Comparison of ENCODE assay signal across 10 cellular contexts in the genomic region with DNA sequence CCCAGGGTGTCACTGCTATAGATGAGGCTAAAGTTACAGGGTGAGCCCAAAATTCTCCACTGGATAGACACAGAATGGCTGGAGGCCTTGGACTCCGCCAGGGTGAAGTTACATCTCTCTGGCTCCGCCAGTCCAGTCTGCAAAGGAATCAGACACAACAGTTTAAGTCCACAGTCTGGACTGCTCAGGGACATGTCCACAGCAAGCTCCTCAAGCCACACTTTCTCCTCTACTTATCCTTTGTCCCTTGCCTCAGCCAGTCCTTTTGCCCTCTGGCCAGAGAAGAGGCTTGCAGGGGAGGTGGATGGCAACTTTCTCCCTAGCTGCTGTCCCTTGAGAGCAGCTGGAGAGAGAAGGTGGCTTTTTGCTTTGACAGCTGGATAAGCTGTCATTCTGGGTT. TPM values are rescaled to one million over a fixed set of nuclear protein-coding genes. Genes with fewer than 3 reads are reported as not detected.
DNase-seq lines count a peak whose midpoint lies in the region; ATAC-seq and TF ChIP-seq lines count a peak whose summit lies in the region.
"Had no signal": no experiment of that assay in that cellular context is flagged by ENCODE, and none has a peak within 500 bp of the region (broad histone marks: within the 10 kb centered on the region; RNA-seq: fewer than 3 reads in every experiment).

No MANE protein-coding gene starts in this region.

- H3K79me2 ChIP-seq in mesendoderm (ENCODE audit: control insufficient read depth, insufficient read depth, low read length): no peaks in the 10 kb centered on the region

- no peak overlapping the region for H3K4ac ChIP-seq in mesendoderm (ENCODE audit: low read depth, low read length)

- no peak overlapping the region for H4K8ac ChIP-seq in mesendoderm (ENCODE audit: low read depth, low read length)

- no peaks in the 10 kb centered on the region for H3K27me3 ChIP-seq in mesendoderm (ENCODE audit: insufficient read depth, low read length, poor library complexity)
- no peaks in the 10 kb centered on the region for H3K27me3 ChIP-seq in foreskin keratinocyte

- no peaks in the 10 kb centered on the region for H3K4me1 ChIP-seq in mesendoderm (ENCODE audit: control insufficient read depth, low read depth, low read length)
- no peaks in the 10 kb centered on the region for H3K4me1 ChIP-seq in urinary bladder (ENCODE audit: insufficient read depth)
- H3K4me1 ChIP-seq in foreskin keratinocyte: peaks cover 7% of the 10 kb centered on the region

- peak overlapping the region; percentile 72 for H3K4me2 ChIP-seq in mesendoderm (ENCODE audit: low read length)

- no peak for TF ChIP-seq CTCF in coronary artery (IDR thresholded peaks at IDR 0.05)
- no peak for TF ChIP-seq CTCF in foreskin keratinocyte (conservative IDR thresholded peaks at IDR 0.05)

- H4K5ac ChIP-seq in mesendoderm (ENCODE audit: low read length): no peak overlapping the region

- H3K4me3 ChIP-seq in coronary artery (peak overlapping the region; percentile 79), mesendoderm (ENCODE audit: low read length) (no peak overlapping the region), urinary bladder (ENCODE audit: low read depth, low read length) (peak overlapping the region; percentile 35)

- no peak overlapping the region for H2BK120ac ChIP-seq in mesendoderm (ENCODE audit: low read depth, low read length)

- peak; percentile 12 for ATAC-seq in Right ventricle myocardium inferior
- no peak for ATAC-seq in Right ventricle myocardium superior (ENCODE audit: poor library complexity)
- no peak for ATAC-seq in foreskin keratinocyte

- intact Hi-C loops in Right ventricle myocardium inferior (cut with DNase I): no loop called here
- intact Hi-C loops in Right ventricle myocardium superior (cut with DNase I): no loop called here

- H3K36me3 ChIP-seq in mesendoderm (ENCODE audit: control insufficient read depth, insufficient read depth, low read length): no peaks in the 10 kb centered on the region
- H3K36me3 ChIP-seq in urinary bladder (ENCODE audit: insufficient read depth): no peaks in the 10 kb centered on the region

- no peak overlapping the region for H3K23ac ChIP-seq in mesendoderm (ENCODE audit: low read length)

- no CpG with 5 or more reads among the region's 2 CpGs for WGBS in mesendoderm (ENCODE audit: extremely low coverage, insufficient coverage, low lambda C conversion rate)
- 92% methylated on average over 2 of the region's 2 CpGs for WGBS in urinary bladder

- H2BK15ac ChIP-seq in mesendoderm (replicated peaks; ENCODE audit: low read depth): no peak overlapping the region

- H2BK5ac ChIP-seq in mesendoderm (ENCODE audit: low read length): no peak overlapping the region

- H3K56ac ChIP-seq in mesendoderm (ENCODE audit: low read length): no peak overlapping the region

- no peak overlapping the region for H2AK5ac ChIP-seq in mesendoderm (ENCODE audit: low read length)

- no peaks in the 10 kb centered on the region for H3K79me1 ChIP-seq in mesendoderm (ENCODE audit: low read length)

- H3K27ac ChIP-seq in coronary artery: peak overlapping the region in 1 of 2 donors; percentile 58
- H3K27ac ChIP-seq in mesendoderm (ENCODE audit: low read depth, low read length): no peak overlapping the region
- no peak overlapping the region for H3K27ac ChIP-seq in urinary bladder (ENCODE audit: low read depth)
- no peak overlapping the region for H3K27ac ChIP-seq in foreskin keratinocyte

- no peak overlapping the region for H3K9ac ChIP-seq in mesendoderm (ENCODE audit: low read length)

- no peak overlapping the region for H3K18ac ChIP-seq in mesendoderm (ENCODE audit: low read length)

- DNase-seq in Right ventricle myocardium inferior (ENCODE audit: missing footprints) (no peak), Right ventricle myocardium superior (no peak), coronary artery (ENCODE audit: low spot score) (no peak), mesendoderm (peak; percentile 27), activated gamma-delta T cell treated with Interleukin-2 at 50 U/mL for 16 hours (no peak), foreskin keratinocyte (no peak), globus pallidus (ENCODE audit: low spot score) (no peak)
- DNase-seq: activated effector memory CD4-positive, alpha-beta T cell treated with anti-CD3 and anti-CD28 coated beads, Interleukin-2, amount 50 U/mL, for 16 hours; DMS79 had no signal

RNA-seq across cellular contexts. Expression of a gene that starts 28.0 kb away (rescaled TPM):
- total RNA-seq in Right ventricle myocardium inferior (38.1 TPM), Right ventricle myocardium superior (34.6 TPM), urinary bladder (42.2 TPM), foreskin keratinocyte (0.71 and 0.88 TPM in 2 replicates)
- 0.18 TPM for polyA plus RNA-seq in mesendoderm (2013, experiment 1 of 2)
- polyA plus RNA-seq in mesendoderm (2013, experiment 2 of 2): 0.21 TPM
- polyA plus RNA-seq in urinary bladder (15.9 TPM), foreskin keratinocyte (0.33 and 0.40 TPM in 2 replicates)

Comparison
In these comparisons a context has a peak if more than half of its experiments do, and no peak if none do; other contexts are left out.
1. RNA of a gene that starts 28.0 kb away (total RNA-seq): 42.2 TPM in urinary bladder (single experiment), 38.1 TPM in Right ventricle myocardium inferior (single experiment) and 34.6 TPM in Right ventricle myocardium superior (single experiment); 0.71 to 0.88 TPM in foreskin keratinocyte; every median in the first group is over 10 times any median in the second.